8 cellular contexts compared by ENCODE assay signal in genomic region chr12:94875525-94875924, GRCh38.
DNase-seq lines count a peak whose midpoint lies in the region; ATAC-seq and TF ChIP-seq lines count a peak whose summit lies in the region.

No MANE protein-coding gene starts in this region.

- intact Hi-C loops in psoas muscle (cut with DNase I) = no loop called here

- TF ChIP-seq CTCF in psoas muscle (IDR thresholded peaks at IDR 0.05) = peak; percentile 21

- H3K4me1 ChIP-seq in endocrine pancreas (ENCODE audit: control insufficient read depth, insufficient read depth, low read length) = no peaks in the 10 kb centered on the region
- no peaks in the 10 kb centered on the region for H3K4me1 ChIP-seq in psoas muscle

- peak; percentile 52 for ATAC-seq in GM18867 (IDR thresholded peaks at IDR 0.05; ENCODE audit: unreplicated experiment)
- ATAC-seq in HG03175 (IDR thresholded peaks at IDR 0.05; ENCODE audit: unreplicated experiment) = peak; percentile 44
- peak in 2 of 4 donors; percentile 38 to 52 for ATAC-seq in psoas muscle

- H3K27me3 ChIP-seq in endocrine pancreas (ENCODE audit: control insufficient read depth, insufficient read depth, low read length) = no peaks in the 10 kb centered on the region
- peaks cover 0 to 77% (median 11%) of the 10 kb centered on the region in 3 donors for H3K27me3 ChIP-seq in psoas muscle (ENCODE audit: insufficient read depth in 3 of 3, low read length in 2 of 3)

- H3K27ac ChIP-seq in psoas muscle = no peak overlapping the region

- DNase-seq in D341Med (ENCODE audit: low spot score) (peak; percentile 53), NCI-H69 (lab: John Stamatoyannopoulos, UW) (peak; percentile 75), psoas muscle (no peak), NCI-H128 (lab: John Stamatoyannopoulos, UW; ENCODE audit: unreplicated experiment) (no peak)
- no peak for DNase-seq in effector CD4-positive, alpha-beta T cell

- peak overlapping the region; percentile 34 for H3K4me3 ChIP-seq in endocrine pancreas (ENCODE audit: control insufficient read depth, insufficient read depth, low read length)
- H3K4me3 ChIP-seq in psoas muscle = no peak overlapping the region

- no peaks in the 10 kb centered on the region for H3K9me3 ChIP-seq in endocrine pancreas (ENCODE audit: control insufficient read depth, low read length)
- no peaks in the 10 kb centered on the region for H3K9me3 ChIP-seq in psoas muscle

- H3K9ac ChIP-seq in endocrine pancreas (ENCODE audit: control insufficient read depth, insufficient read depth, low read length) = no peak overlapping the region

- no peaks in the 10 kb centered on the region for H3K36me3 ChIP-seq in endocrine pancreas (ENCODE audit: control insufficient read depth, insufficient read depth, low read length)
- H3K36me3 ChIP-seq in psoas muscle (ENCODE audit: insufficient read depth in 1 of 2, low read depth in 1 of 2) = no peaks in the 10 kb centered on the region

- 37 to 47% (median 38%) methylated on average over 5 of the region's 5 CpGs for WGBS in psoas muscle, 3 donors

Comparison
In these comparisons a context has a peak if more than half of its experiments do, and no peak if none do; other contexts are left out.
1. DNase-seq: peak in D341Med (single experiment) and NCI-H69 (single experiment); none in psoas muscle (0 of 2), effector CD4-positive, alpha-beta T cell (single experiment) and NCI-H128 (single experiment).